13 cellular contexts compared by ENCODE assay signal in the genomic region with DNA sequence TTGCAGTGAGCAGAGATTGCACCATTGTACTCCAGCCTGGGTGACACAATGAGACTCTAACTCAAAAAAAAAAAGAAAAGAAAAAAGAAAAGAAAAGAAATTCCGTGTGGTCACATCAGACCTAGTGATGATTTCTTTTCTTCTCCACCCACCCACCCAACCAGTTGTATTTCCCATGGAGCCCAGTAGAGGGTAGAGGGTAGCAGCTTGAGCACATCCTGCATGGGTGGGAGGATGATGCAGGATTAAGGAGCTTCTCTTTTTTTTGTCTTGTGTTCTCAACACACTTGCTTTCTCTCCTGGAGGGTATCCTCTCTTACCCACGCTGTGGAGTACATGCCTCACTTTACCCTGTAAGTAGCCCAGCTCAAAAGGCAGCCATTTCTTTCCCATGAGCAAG.
DNase-seq lines count a peak whose midpoint lies in the region; ATAC-seq and TF ChIP-seq lines count a peak whose summit lies in the region.
"Had no signal": no experiment of that assay in that cellular context is flagged by ENCODE, and none has a peak within 500 bp of the region (broad histone marks: within the 10 kb centered on the region; RNA-seq: fewer than 3 reads in every experiment).

No MANE protein-coding gene starts in this region.

- no peak overlapping the region for H3K4me3 Mint-ChIP-seq in activated naive CD4-positive, alpha-beta T cell treated with anti-CD3 and anti-CD28 coated beads for 36 hours
- no peak overlapping the region for H3K4me3 Mint-ChIP-seq in WTC11
- no peak overlapping the region for H3K4me3 Mint-ChIP-seq in naive thymus-derived CD4-positive, alpha-beta T cell
- H3K4me3 Mint-ChIP-seq in activated T-helper 1 cell treated with anti-CD3 and anti-CD28 coated beads, Interleukin-12 subunit alpha, Interleukin-12 subunit beta, Interleukin-2, Interleukin-4 antibody, amounts not matched to agents 30 ng/mL and 10 ng/mL and 1 ng/mL, durations not matched to agents 14 hours and 24 hours and 36 hours, result no peak overlapping the region
- H3K4me3 Mint-ChIP-seq: CD14-positive monocyte, immature natural killer cell had no signal

- H3K4me1 Mint-ChIP-seq in activated naive CD4-positive, alpha-beta T cell treated with anti-CD3 and anti-CD28 coated beads for 36 hours (ENCODE audit: low read depth), result peaks cover 4% of the 10 kb centered on the region
- peaks cover 19% of the 10 kb centered on the region for H3K4me1 Mint-ChIP-seq in WTC11
- peaks cover 0 to 8% (median 0%) of the 10 kb centered on the region in 7 donors for H3K4me1 Mint-ChIP-seq in naive thymus-derived CD4-positive, alpha-beta T cell
- peaks cover 9% of the 10 kb centered on the region for H3K4me1 Mint-ChIP-seq in activated T-helper 1 cell treated with anti-CD3 and anti-CD28 coated beads, Interleukin-12 subunit alpha, Interleukin-12 subunit beta, Interleukin-2, Interleukin-4 antibody, amounts not matched to agents 30 ng/mL and 10 ng/mL and 1 ng/mL, durations not matched to agents 14 hours and 24 hours and 36 hours (ENCODE audit: low read depth)
- H3K4me1 Mint-ChIP-seq: immature natural killer cell had no signal

- no peaks in the 10 kb centered on the region for H3K9me2 ChIP-seq in Karpas-422 (replicated peaks; ENCODE audit: insufficient read depth, low read length)

- ATAC-seq in activated naive CD4-positive, alpha-beta T cell treated with anti-CD3 and anti-CD28 coated beads, Interleukin-2, amount 50 U/mL, for 72 hours, result no peak
- peak; percentile 74 for ATAC-seq in WTC11
- peak; percentile 26 for ATAC-seq in naive thymus-derived CD4-positive, alpha-beta T cell

- H3K79me2 ChIP-seq in Karpas-422 (ENCODE audit: low read length), result no peaks in the 10 kb centered on the region

- CTCF ChIA-PET in activated naive CD4-positive, alpha-beta T cell treated with anti-CD3 and anti-CD28 coated beads for 36 hours (lab: Charles Lee), result interaction anchor here (0.6 to 1.6 kb wide), 3 partner anchors 11 to 297 kb away, joined by 3 to 6 read pairs (median 4); no protein-coding TSS in a partner anchor
- CTCF ChIA-PET in WTC11 (lab: Charles Lee), result interaction anchor here (0.6 to 1.4 kb wide), 9 partner anchors 11 to 298 kb away, joined by 3 to 6 read pairs (median 3); a partner anchor contains a TSS
- CTCF ChIA-PET in naive thymus-derived CD4-positive, alpha-beta T cell (lab: Charles Lee), result no interaction called here

- H3K27me3 ChIP-seq in Karpas-422 (ENCODE audit: low read length), result no peaks in the 10 kb centered on the region
- no peaks in the 10 kb centered on the region for H3K27me3 ChIP-seq in naive thymus-derived CD4-positive, alpha-beta T cell (ENCODE audit: control insufficient read depth in 2 of 2, insufficient read depth in 2 of 2, low read length in 2 of 2)
- H3K27me3 ChIP-seq: right atrium auricular region had no signal

- H3K36me3 Mint-ChIP-seq in activated naive CD4-positive, alpha-beta T cell treated with anti-CD3 and anti-CD28 coated beads for 36 hours (ENCODE audit: low read depth), result no peaks in the 10 kb centered on the region
- no peaks in the 10 kb centered on the region for H3K36me3 Mint-ChIP-seq in activated naive CD4-positive, alpha-beta T cell treated with anti-CD3 and anti-CD28 coated beads, Interleukin-2, amount 50 U/mL, for 72 hours
- H3K36me3 Mint-ChIP-seq in WTC11, result peaks cover 7% of the 10 kb centered on the region
- H3K36me3 Mint-ChIP-seq in naive thymus-derived CD4-positive, alpha-beta T cell, result peaks cover 0 to 4% (median 0%) of the 10 kb centered on the region in 5 donors
- H3K36me3 Mint-ChIP-seq in activated T-helper 1 cell treated with anti-CD3 and anti-CD28 coated beads, Interleukin-12 subunit alpha, Interleukin-12 subunit beta, Interleukin-2, Interleukin-4 antibody, amounts not matched to agents 30 ng/mL and 10 ng/mL and 1 ng/mL, durations not matched to agents 14 hours and 24 hours and 36 hours (ENCODE audit: low read depth), result no peaks in the 10 kb centered on the region
- H3K36me3 Mint-ChIP-seq: CD14-positive monocyte, immature natural killer cell had no signal

- no peak overlapping the region for H3K4me3 ChIP-seq in Karpas-422 (ENCODE audit: low read length)
- H3K4me3 ChIP-seq in naive thymus-derived CD4-positive, alpha-beta T cell (ENCODE audit: low read length), result no peak overlapping the region
- H3K4me3 ChIP-seq: right atrium auricular region had no signal

- POLR2A ChIA-PET in WTC11 (lab: Charles Lee), result interaction anchor here (0.6 kb wide), 1 partner anchor 285 kb away, joined by 3 read pairs; no protein-coding TSS in a partner anchor
- POLR2A ChIA-PET in naive thymus-derived CD4-positive, alpha-beta T cell (lab: Charles Lee), result no interaction called here

- 0 out of 2 replicates have a peak, but pooled peaks have one; percentile 18 for TF ChIP-seq CTCF in WTC11 (IDR thresholded peaks at IDR 0.05)

- DNase-seq in activated naive CD4-positive, alpha-beta T cell treated with anti-CD3 and anti-CD28 coated beads for 36 hours, result peak; percentile 26
- DNase-seq in activated naive CD4-positive, alpha-beta T cell treated with anti-CD3 and anti-CD28 coated beads, Interleukin-2, amount 50 U/mL, for 72 hours (ENCODE audit: low spot score in 2 of 2), result no peak
- DNase-seq in Karpas-422 (peak; percentile 76), WTC11 (ENCODE audit: low spot score) (no peak), NCI-H1105 (lab: John Stamatoyannopoulos, UW) (no peak)
- no peak for DNase-seq in naive thymus-derived CD4-positive, alpha-beta T cell
- no peak for DNase-seq in activated effector memory CD4-positive, alpha-beta T cell treated with anti-CD3 and anti-CD28 coated beads, Interleukin-2, amount 50 U/mL, for 16 hours
- no peak for DNase-seq in activated T-helper 1 cell treated with anti-CD3 and anti-CD28 coated beads, Interleukin-12 subunit alpha, Interleukin-12 subunit beta, Interleukin-2, Interleukin-4 antibody, amounts not matched to agents 30 ng/mL and 10 ng/mL and 1 ng/mL, durations not matched to agents 14 hours and 24 hours and 36 hours (ENCODE audit: low spot score)
- DNase-seq: immature natural killer cell, NCI-H510A treated with DMSO at 0.1 percent for 48 hours had no signal

- H3K9me3 Mint-ChIP-seq in activated naive CD4-positive, alpha-beta T cell treated with anti-CD3 and anti-CD28 coated beads for 36 hours, result peaks cover 2% of the 10 kb centered on the region
- peaks cover 0 to 4% of the 10 kb centered on the region in 2 donors for H3K9me3 Mint-ChIP-seq in activated naive CD4-positive, alpha-beta T cell treated with anti-CD3 and anti-CD28 coated beads, Interleukin-2, amount 50 U/mL, for 72 hours
- H3K9me3 Mint-ChIP-seq in WTC11, result peaks cover 10% of the 10 kb centered on the region
- H3K9me3 Mint-ChIP-seq in naive thymus-derived CD4-positive, alpha-beta T cell, result peaks cover 0 to 1% (median 0%) of the 10 kb centered on the region in 11 donors
- H3K9me3 Mint-ChIP-seq in activated T-helper 1 cell treated with anti-CD3 and anti-CD28 coated beads, Interleukin-12 subunit alpha, Interleukin-12 subunit beta, Interleukin-2, Interleukin-4 antibody, amounts not matched to agents 30 ng/mL and 10 ng/mL and 1 ng/mL, durations not matched to agents 14 hours and 24 hours and 36 hours, result no peaks in the 10 kb centered on the region
- H3K9me3 Mint-ChIP-seq: immature natural killer cell had no signal

- no peak overlapping the region for H3K4me2 ChIP-seq in Karpas-422 (ENCODE audit: low read depth, low read length, poor library complexity, severe bottlenecking)

- no peak overlapping the region for H3K27ac Mint-ChIP-seq in activated naive CD4-positive, alpha-beta T cell treated with anti-CD3 and anti-CD28 coated beads for 36 hours
- H3K27ac Mint-ChIP-seq in activated naive CD4-positive, alpha-beta T cell treated with anti-CD3 and anti-CD28 coated beads, Interleukin-2, amount 50 U/mL, for 72 hours, result no peak overlapping the region
- H3K27ac Mint-ChIP-seq in WTC11, result no peak overlapping the region
- H3K27ac Mint-ChIP-seq in naive thymus-derived CD4-positive, alpha-beta T cell, result no peak overlapping the region
- no peak overlapping the region for H3K27ac Mint-ChIP-seq in activated T-helper 1 cell treated with anti-CD3 and anti-CD28 coated beads, Interleukin-12 subunit alpha, Interleukin-12 subunit beta, Interleukin-2, Interleukin-4 antibody, amounts not matched to agents 30 ng/mL and 10 ng/mL and 1 ng/mL, durations not matched to agents 14 hours and 24 hours and 36 hours
- H3K27ac Mint-ChIP-seq: CD14-positive monocyte, immature natural killer cell had no signal

- no peak overlapping the region for H3K9ac ChIP-seq in Karpas-422 (ENCODE audit: low read length)

- H3K36me3 ChIP-seq in Karpas-422 (ENCODE audit: insufficient read depth, low read length), result no peaks in the 10 kb centered on the region
- H3K36me3 ChIP-seq in naive thymus-derived CD4-positive, alpha-beta T cell (ENCODE audit: control insufficient read depth in 2 of 3, insufficient read depth in 3 of 3, low read length in 3 of 3), result no peaks in the 10 kb centered on the region
- H3K36me3 ChIP-seq: right atrium auricular region had no signal

- H3K4me1 ChIP-seq in Karpas-422 (ENCODE audit: low read length), result no peaks in the 10 kb centered on the region
- no peaks in the 10 kb centered on the region for H3K4me1 ChIP-seq in naive thymus-derived CD4-positive, alpha-beta T cell (ENCODE audit: control insufficient read depth in 2 of 2, insufficient read depth in 2 of 2, low read length in 2 of 2)

- H4K20me1 ChIP-seq in Karpas-422 (ENCODE audit: insufficient read depth, low read depth, low read length), result no peaks in the 10 kb centered on the region

- no peaks in the 10 kb centered on the region for H3K27me3 Mint-ChIP-seq in activated naive CD4-positive, alpha-beta T cell treated with anti-CD3 and anti-CD28 coated beads for 36 hours (ENCODE audit: low read depth)
- H3K27me3 Mint-ChIP-seq in WTC11 (ENCODE audit: low read depth), result no peaks in the 10 kb centered on the region; the same call in 1 of the 2 replicates
- peaks cover 0 to 5% (median 0%) of the 10 kb centered on the region in 5 donors for H3K27me3 Mint-ChIP-seq in naive thymus-derived CD4-positive, alpha-beta T cell
- H3K27me3 Mint-ChIP-seq in activated T-helper 1 cell treated with anti-CD3 and anti-CD28 coated beads, Interleukin-12 subunit alpha, Interleukin-12 subunit beta, Interleukin-2, Interleukin-4 antibody, amounts not matched to agents 30 ng/mL and 10 ng/mL and 1 ng/mL, durations not matched to agents 14 hours and 24 hours and 36 hours (ENCODE audit: insufficient read depth), result peaks cover 21% of the 10 kb centered on the region

- H2AFZ ChIP-seq in Karpas-422 (ENCODE audit: low read length), result no peak overlapping the region

- no peak overlapping the region for H3K27ac ChIP-seq in Karpas-422 (ENCODE audit: low read length)
- no peak overlapping the region for H3K27ac ChIP-seq in naive thymus-derived CD4-positive, alpha-beta T cell (ENCODE audit: low read depth, low read length)
- H3K27ac ChIP-seq: epithelial cell of prostate, right atrium auricular region had no signal

- H3K9me3 ChIP-seq in Karpas-422 (ENCODE audit: low read length), result no peaks in the 10 kb centered on the region
- no peaks in the 10 kb centered on the region for H3K9me3 ChIP-seq in naive thymus-derived CD4-positive, alpha-beta T cell (ENCODE audit: control insufficient read depth in 2 of 3, low read length in 3 of 3)
- H3K9me3 ChIP-seq: right atrium auricular region had no signal

- intact Hi-C loops in activated naive CD4-positive, alpha-beta T cell treated with anti-CD3 and anti-CD28 coated beads for 36 hours (cut with micrococcal nuclease), result no loop called here
- intact Hi-C loops in naive thymus-derived CD4-positive, alpha-beta T cell (cut with micrococcal nuclease), result no loop called here
- intact Hi-C loops in activated T-helper 1 cell treated with anti-CD3 and anti-CD28 coated beads, Interleukin-12 subunit alpha, Interleukin-12 subunit beta, Interleukin-2, Interleukin-4 antibody, amounts not matched to agents 30 ng/mL and 10 ng/mL and 1 ng/mL, durations not matched to agents 14 hours and 24 hours and 36 hours (cut with micrococcal nuclease), result no loop called here

Comparison
In these comparisons a context has a peak if more than half of its experiments do, and no peak if none do; other contexts are left out.
1. DNase-seq: peak in activated naive CD4-positive, alpha-beta T cell treated with anti-CD3 and anti-CD28 coated beads for 36 hours (single experiment) and Karpas-422 (single experiment); none in activated naive CD4-positive, alpha-beta T cell treated with anti-CD3 and anti-CD28 coated beads, Interleukin-2, amount 50 U/mL, for 72 hours (0 of 2), WTC11 (single experiment), naive thymus-derived CD4-positive, alpha-beta T cell (0 of 9), activated effector memory CD4-positive, alpha-beta T cell treated with anti-CD3 and anti-CD28 coated beads, Interleukin-2, amount 50 U/mL, for 16 hours (single experiment), NCI-H1105 (single experiment) and activated T-helper 1 cell treated with anti-CD3 and anti-CD28 coated beads, Interleukin-12 subunit alpha, Interleukin-12 subunit beta, Interleukin-2, Interleukin-4 antibody, amounts not matched to agents 30 ng/mL and 10 ng/mL and 1 ng/mL, durations not matched to agents 14 hours and 24 hours and 36 hours (single experiment).
2. ATAC-seq: peak in WTC11 (single experiment) and naive thymus-derived CD4-positive, alpha-beta T cell (single experiment); none in activated naive CD4-positive, alpha-beta T cell treated with anti-CD3 and anti-CD28 coated beads, Interleukin-2, amount 50 U/mL, for 72 hours (0 of 2).